1 cellular context compared by ENCODE assay signal in genomic region chr1:62299426-62300200, GRCh38.
TF ChIP-seq lines count a peak whose summit lies in the region.

No MANE protein-coding gene starts in this region.

TF ChIP-seq in HepG2, 621 proteins besides CTCF, POLR2A, EP300 and RAD21 (continued from another document):
- peak; percentile 72 for TF ChIP-seq ZNF687 (CRISPR knock-in tag; IDR thresholded peaks at IDR 0.05)
- no peak for TF ChIP-seq NFKB2 (CRISPR knock-in tag; IDR thresholded peaks at IDR 0.05; ENCODE audit: borderline replicate concordance)
- no peak for TF ChIP-seq ZNF780A (CRISPR knock-in tag; IDR thresholded peaks at IDR 0.05)
- no peak for TF ChIP-seq MAFG (CRISPR knock-in tag; IDR thresholded peaks at IDR 0.05)
- TF ChIP-seq FOXP1 (IDR thresholded peaks at IDR 0.05): no peak
- peak; percentile 36; the same call in 1 of the 2 replicates for TF ChIP-seq FOXP1 (CRISPR knock-in tag; IDR thresholded peaks at IDR 0.05)
- no peak for TF ChIP-seq MYNN (CRISPR knock-in tag; IDR thresholded peaks at IDR 0.05; ENCODE audit: low read depth)
- no peak for TF ChIP-seq U2AF1 (optimal IDR thresholded peaks at IDR 0.05; ENCODE audit: low read depth, low read length)
- 0 out of 2 replicates have a peak, but pooled peaks have one; percentile 34 for TF ChIP-seq ZNF124 (CRISPR knock-in tag; IDR thresholded peaks at IDR 0.05)
- TF ChIP-seq ZNF432 (CRISPR knock-in tag; IDR thresholded peaks at IDR 0.05; ENCODE audit: borderline replicate concordance): no peak
- TF ChIP-seq AHR (CRISPR knock-in tag; IDR thresholded peaks at IDR 0.05): no peak
- no peak for TF ChIP-seq ZNF205 (CRISPR knock-in tag; IDR thresholded peaks at IDR 0.05)
- TF ChIP-seq ZNF138 (CRISPR knock-in tag; IDR thresholded peaks at IDR 0.05; ENCODE audit: low read depth): no peak
- TF ChIP-seq, protein P1, sequence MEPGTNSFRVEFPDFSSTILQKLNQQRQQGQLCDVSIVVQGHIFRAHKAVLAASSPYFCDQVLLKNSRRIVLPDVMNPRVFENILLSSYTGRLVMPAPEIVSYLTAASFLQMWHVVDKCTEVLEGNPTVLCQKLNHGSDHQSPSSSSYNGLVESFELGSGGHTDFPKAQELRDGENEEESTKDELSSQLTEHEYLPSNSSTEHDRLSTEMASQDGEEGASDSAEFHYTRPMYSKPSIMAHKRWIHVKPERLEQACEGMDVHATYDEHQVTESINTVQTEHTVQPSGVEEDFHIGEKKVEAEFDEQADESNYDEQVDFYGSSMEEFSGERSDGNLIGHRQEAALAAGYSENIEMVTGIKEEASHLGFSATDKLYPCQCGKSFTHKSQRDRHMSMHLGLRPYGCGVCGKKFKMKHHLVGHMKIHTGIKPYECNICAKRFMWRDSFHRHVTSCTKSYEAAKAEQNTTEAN (CRISPR knock-in tag; conservative IDR thresholded peaks at IDR 0.05): no peak
- TF ChIP-seq GATAD1 (CRISPR knock-in tag; IDR thresholded peaks at IDR 0.05): no peak
- TF ChIP-seq ZNF569 (CRISPR knock-in tag; IDR thresholded peaks at IDR 0.05; ENCODE audit: borderline replicate concordance): no peak
- TF ChIP-seq, protein P2, sequence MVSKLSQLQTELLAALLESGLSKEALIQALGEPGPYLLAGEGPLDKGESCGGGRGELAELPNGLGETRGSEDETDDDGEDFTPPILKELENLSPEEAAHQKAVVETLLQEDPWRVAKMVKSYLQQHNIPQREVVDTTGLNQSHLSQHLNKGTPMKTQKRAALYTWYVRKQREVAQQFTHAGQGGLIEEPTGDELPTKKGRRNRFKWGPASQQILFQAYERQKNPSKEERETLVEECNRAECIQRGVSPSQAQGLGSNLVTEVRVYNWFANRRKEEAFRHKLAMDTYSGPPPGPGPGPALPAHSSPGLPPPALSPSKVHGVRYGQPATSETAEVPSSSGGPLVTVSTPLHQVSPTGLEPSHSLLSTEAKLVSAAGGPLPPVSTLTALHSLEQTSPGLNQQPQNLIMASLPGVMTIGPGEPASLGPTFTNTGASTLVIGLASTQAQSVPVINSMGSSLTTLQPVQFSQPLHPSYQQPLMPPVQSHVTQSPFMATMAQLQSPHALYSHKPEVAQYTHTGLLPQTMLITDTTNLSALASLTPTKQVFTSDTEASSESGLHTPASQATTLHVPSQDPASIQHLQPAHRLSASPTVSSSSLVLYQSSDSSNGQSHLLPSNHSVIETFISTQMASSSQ (IDR thresholded peaks at IDR 0.05; ENCODE audit: low read depth): no peak
- TF ChIP-seq, protein P2 (CRISPR knock-in tag; IDR thresholded peaks at IDR 0.05; ENCODE audit: borderline replicate concordance): no peak
- TF ChIP-seq PHF21A (CRISPR knock-in tag; IDR thresholded peaks at IDR 0.05): no peak
- TF ChIP-seq MAZ (IDR thresholded peaks at IDR 0.05; ENCODE audit: borderline replicate concordance, low read depth, low read length): no peak
- no peak for TF ChIP-seq MAZ (CRISPR knock-in tag; IDR thresholded peaks at IDR 0.05; ENCODE audit: low read depth)
- TF ChIP-seq DDIT3 (CRISPR knock-in tag; IDR thresholded peaks at IDR 0.05): no peak
- peak; percentile 74; the same call in 1 of the 2 replicates for TF ChIP-seq SOX5 (CRISPR knock-in tag; IDR thresholded peaks at IDR 0.05; ENCODE audit: borderline replicate concordance)
- TF ChIP-seq ZFX (CRISPR knock-in tag; IDR thresholded peaks at IDR 0.05; ENCODE audit: low read depth): peak; percentile 56; the same call in 1 of the 2 replicates
- TF ChIP-seq, protein P3, sequence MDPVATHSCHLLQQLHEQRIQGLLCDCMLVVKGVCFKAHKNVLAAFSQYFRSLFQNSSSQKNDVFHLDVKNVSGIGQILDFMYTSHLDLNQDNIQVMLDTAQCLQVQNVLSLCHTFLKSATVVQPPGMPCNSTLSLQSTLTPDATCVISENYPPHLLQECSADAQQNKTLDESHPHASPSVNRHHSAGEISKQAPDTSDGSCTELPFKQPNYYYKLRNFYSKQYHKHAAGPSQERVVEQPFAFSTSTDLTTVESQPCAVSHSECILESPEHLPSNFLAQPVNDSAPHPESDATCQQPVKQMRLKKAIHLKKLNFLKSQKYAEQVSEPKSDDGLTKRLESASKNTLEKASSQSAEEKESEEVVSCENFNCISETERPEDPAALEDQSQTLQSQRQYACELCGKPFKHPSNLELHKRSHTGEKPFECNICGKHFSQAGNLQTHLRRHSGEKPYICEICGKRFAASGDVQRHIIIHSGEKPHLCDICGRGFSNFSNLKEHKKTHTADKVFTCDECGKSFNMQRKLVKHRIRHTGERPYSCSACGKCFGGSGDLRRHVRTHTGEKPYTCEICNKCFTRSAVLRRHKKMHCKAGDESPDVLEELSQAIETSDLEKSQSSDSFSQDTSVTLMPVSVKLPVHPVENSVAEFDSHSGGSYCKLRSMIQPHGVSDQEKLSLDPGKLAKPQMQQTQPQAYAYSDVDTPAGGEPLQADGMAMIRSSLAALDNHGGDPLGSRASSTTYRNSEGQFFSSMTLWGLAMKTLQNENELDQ (CRISPR knock-in tag; IDR thresholded peaks at IDR 0.05; ENCODE audit: borderline replicate concordance): no peak
- TF ChIP-seq ARID5B (CRISPR knock-in tag; IDR thresholded peaks at IDR 0.05): peak; percentile 63
- TF ChIP-seq TEAD3 (CRISPR knock-in tag; optimal IDR thresholded peaks at IDR 0.05; ENCODE audit: borderline replicate concordance): peak; percentile 54
- TF ChIP-seq CCDC6 (CRISPR knock-in tag; IDR thresholded peaks at IDR 0.05): peak; percentile 35; the same call in 1 of the 2 replicates
- TF ChIP-seq ZNF496 (CRISPR knock-in tag; IDR thresholded peaks at IDR 0.05; ENCODE audit: insufficient replicate concordance): no peak
- 0 out of 2 replicates have a peak, but pooled peaks have one; percentile 18 for TF ChIP-seq ZNF331 (CRISPR knock-in tag; IDR thresholded peaks at IDR 0.05)
- TF ChIP-seq SOX6 (IDR thresholded peaks at IDR 0.05): no peak
- peak; percentile 84 for TF ChIP-seq SOX6 (CRISPR knock-in tag; IDR thresholded peaks at IDR 0.05)
- TF ChIP-seq, protein P4, sequence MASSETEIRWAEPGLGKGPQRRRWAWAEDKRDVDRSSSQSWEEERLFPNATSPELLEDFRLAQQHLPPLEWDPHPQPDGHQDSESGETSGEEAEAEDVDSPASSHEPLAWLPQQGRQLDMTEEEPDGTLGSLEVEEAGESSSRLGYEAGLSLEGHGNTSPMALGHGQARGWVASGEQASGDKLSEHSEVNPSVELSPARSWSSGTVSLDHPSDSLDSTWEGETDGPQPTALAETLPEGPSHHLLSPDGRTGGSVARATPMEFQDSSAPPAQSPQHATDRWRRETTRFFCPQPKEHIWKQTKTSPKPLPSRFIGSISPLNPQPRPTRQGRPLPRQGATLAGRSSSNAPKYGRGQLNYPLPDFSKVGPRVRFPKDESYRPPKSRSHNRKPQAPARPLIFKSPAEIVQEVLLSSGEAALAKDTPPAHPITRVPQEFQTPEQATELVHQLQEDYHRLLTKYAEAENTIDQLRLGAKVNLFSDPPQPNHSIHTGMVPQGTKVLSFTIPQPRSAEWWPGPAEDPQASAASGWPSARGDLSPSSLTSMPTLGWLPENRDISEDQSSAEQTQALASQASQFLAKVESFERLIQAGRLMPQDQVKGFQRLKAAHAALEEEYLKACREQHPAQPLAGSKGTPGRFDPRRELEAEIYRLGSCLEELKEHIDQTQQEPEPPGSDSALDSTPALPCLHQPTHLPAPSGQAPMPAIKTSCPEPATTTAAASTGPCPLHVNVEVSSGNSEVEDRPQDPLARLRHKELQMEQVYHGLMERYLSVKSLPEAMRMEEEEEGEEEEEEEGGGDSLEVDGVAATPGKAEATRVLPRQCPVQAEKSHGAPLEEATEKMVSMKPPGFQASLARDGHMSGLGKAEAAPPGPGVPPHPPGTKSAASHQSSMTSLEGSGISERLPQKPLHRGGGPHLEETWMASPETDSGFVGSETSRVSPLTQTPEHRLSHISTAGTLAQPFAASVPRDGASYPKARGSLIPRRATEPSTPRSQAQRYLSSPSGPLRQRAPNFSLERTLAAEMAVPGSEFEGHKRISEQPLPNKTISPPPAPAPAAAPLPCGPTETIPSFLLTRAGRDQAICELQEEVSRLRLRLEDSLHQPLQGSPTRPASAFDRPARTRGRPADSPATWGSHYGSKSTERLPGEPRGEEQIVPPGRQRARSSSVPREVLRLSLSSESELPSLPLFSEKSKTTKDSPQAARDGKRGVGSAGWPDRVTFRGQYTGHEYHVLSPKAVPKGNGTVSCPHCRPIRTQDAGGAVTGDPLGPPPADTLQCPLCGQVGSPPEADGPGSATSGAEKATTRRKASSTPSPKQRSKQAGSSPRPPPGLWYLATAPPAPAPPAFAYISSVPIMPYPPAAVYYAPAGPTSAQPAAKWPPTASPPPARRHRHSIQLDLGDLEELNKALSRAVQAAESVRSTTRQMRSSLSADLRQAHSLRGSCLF (CRISPR knock-in tag; IDR thresholded peaks at IDR 0.05; ENCODE audit: borderline replicate concordance): no peak
